ENCODE assay signal across 8 cellular contexts in genomic region chr7:74084722-74085578, GRCh38. TPM values are rescaled to one million over a fixed set of nuclear protein-coding genes. Genes with fewer than 3 reads are reported as not detected.
A peak's percentile ranks its signal among the peaks of the same experiment; 100 is the strongest.
DNase-seq lines count a peak whose midpoint lies in the region; ATAC-seq and TF ChIP-seq lines count a peak whose summit lies in the region.

No MANE protein-coding gene starts in this region.

- DNase-seq in activated T-cell treated with anti-CD3 and anti-CD28 coated beads, Interleukin-2, amount 50 U/mL, for 72 hours = no peak
- DNase-seq in activated T-cell treated with anti-CD3 and anti-CD28 coated beads for 4 hours (no peak), astrocyte of the cerebellum (ENCODE audit: low read depth) (no peak), left lung (no peak), upper lobe of left lung (peak in 1 of 2 donors; percentile 57), NCI-H146 (lab: John Stamatoyannopoulos, UW) (no peak)
- no peak for DNase-seq in stimulated activated CD4-positive, alpha-beta T cell treated with anti-CD3 and anti-CD28 coated beads, Interleukin-4, amount 100 ng/mL, for 24 hours

- peak overlapping the region; percentile 91 to 92 for H3K4me3 Mint-ChIP-seq in activated T-cell treated with anti-CD3 and anti-CD28 coated beads, Interleukin-2, amount 50 U/mL, for 72 hours

- 74 to 78% methylated on average over 4 to 6 of the region's 6 CpGs for WGBS in upper lobe of left lung, 2 donors

- TF ChIP-seq EP300 in upper lobe of left lung (IDR thresholded peaks at IDR 0.05) = no peak

- intact Hi-C loops in left lung (cut with DNase I) = no loop called here

- H3K27me3 ChIP-seq in left lung (no peaks in the 10 kb centered on the region), upper lobe of left lung (no peaks in the 10 kb centered on the region)

- H3K4me1 Mint-ChIP-seq in activated T-cell treated with anti-CD3 and anti-CD28 coated beads, Interleukin-2, amount 50 U/mL, for 72 hours (ENCODE audit: low read depth) = peaks cover 14% of the 10 kb centered on the region

- peak overlapping the region; percentile 12 for H3K27ac Mint-ChIP-seq in activated T-cell treated with anti-CD3 and anti-CD28 coated beads, Interleukin-2, amount 50 U/mL, for 72 hours

- in situ Hi-C loops in astrocyte of the cerebellum (cut with HindIII; ENCODE audit: low sequenced_read_pairs) = loop anchor here (5.0 kb wide), 1 partner anchor 92 kb away; no protein-coding TSS in a partner anchor

- H3K4me1 ChIP-seq in left lung (peaks cover 16 to 23% of the 10 kb centered on the region in 2 donors), upper lobe of left lung (peaks cover 13 to 25% (median 17%) of the 10 kb centered on the region in 4 donors)

- no peaks in the 10 kb centered on the region for H3K9me3 Mint-ChIP-seq in activated T-cell treated with anti-CD3 and anti-CD28 coated beads, Interleukin-2, amount 50 U/mL, for 72 hours

- TF ChIP-seq CTCF in astrocyte of the cerebellum (IDR thresholded peaks at IDR 0.05; ENCODE audit: low read depth, low read length, missing control alignments) (no peak), left lung (IDR thresholded peaks at IDR 0.05) (no peak), upper lobe of left lung (IDR thresholded peaks at IDR 0.05) (no peak)

- H3K36me3 ChIP-seq in left lung (peaks cover 0 to 26% of the 10 kb centered on the region in 2 donors), upper lobe of left lung (no peaks in the 10 kb centered on the region)

- peak overlapping the region; percentile 1 to 58 for H3K27ac ChIP-seq in left lung
- peak overlapping the region in 3 of 4 donors; percentile 11 to 79 (median 43) for H3K27ac ChIP-seq in upper lobe of left lung

- TF ChIP-seq POLR2A in upper lobe of left lung (IDR thresholded peaks at IDR 0.05) = no peak

- H3K9me3 ChIP-seq in left lung (no peaks in the 10 kb centered on the region), upper lobe of left lung (no peaks in the 10 kb centered on the region)

- ATAC-seq in activated T-cell treated with anti-CD3 and anti-CD28 coated beads, Interleukin-2, amount 50 U/mL, for 72 hours (replicated peaks in 1 of 2) = no peak
- ATAC-seq in left lung = peak; percentile 26
- ATAC-seq in upper lobe of left lung (ENCODE audit: low FRiP score in 2 of 2) = no peak
- ATAC-seq in HG03457 (IDR thresholded peaks at IDR 0.05; ENCODE audit: unreplicated experiment) = no peak

- peaks cover 0 to 10% of the 10 kb centered on the region in 2 donors for H3K36me3 Mint-ChIP-seq in activated T-cell treated with anti-CD3 and anti-CD28 coated beads, Interleukin-2, amount 50 U/mL, for 72 hours (ENCODE audit: insufficient read depth in 2 of 2)

- H3K4me3 ChIP-seq in astrocyte of the cerebellum (ENCODE audit: low read depth, low read length) = peak overlapping the region; percentile 63
- H3K4me3 ChIP-seq in left lung = peak overlapping the region; percentile 64 to 82
- peak overlapping the region; percentile 89 to 98 (median 92) for H3K4me3 ChIP-seq in upper lobe of left lung

- H3K27me3 Mint-ChIP-seq in activated T-cell treated with anti-CD3 and anti-CD28 coated beads, Interleukin-2, amount 50 U/mL, for 72 hours (ENCODE audit: low read depth) = no peaks in the 10 kb centered on the region

RNA-seq across cellular contexts. Expression of gene LIMK1, which starts 1.3 kb away (rescaled TPM):
- total RNA-seq in activated T-cell treated with anti-CD3 and anti-CD28 coated beads, Interleukin-2, amount 50 U/mL, for 72 hours = 10 to 100 TPM; 18.8 to 22.3 TPM
- total RNA-seq in left lung (10 to 100 TPM; 40.8 to 47.2 TPM), upper lobe of left lung (10 to 100 TPM; 15.9 to 51.9 (median 33.0) TPM)

RNA-seq across cellular contexts. Expression of gene ELN, which starts 57.0 kb away (rescaled TPM):
- total RNA-seq in activated T-cell treated with anti-CD3 and anti-CD28 coated beads, Interleukin-2, amount 50 U/mL, for 72 hours = not detected
- 100 to 1,000 TPM; 202 to 673 TPM for total RNA-seq in left lung
- total RNA-seq in upper lobe of left lung = 100 to 1,000 TPM in 5 of 6 donors, 10 to 100 TPM in 1; 24.4 to 582 (median 229) TPM

Comparison
In these comparisons a context has a peak if more than half of its experiments do, and no peak if none do; other contexts are left out.
1. RNA of gene ELN, which starts 57.0 kb away (total RNA-seq): 202 to 673 TPM in left lung and 24.4 to 582 TPM in upper lobe of left lung; not detected in activated T-cell treated with anti-CD3 and anti-CD28 coated beads, Interleukin-2, amount 50 U/mL, for 72 hours; every median in the first group is over 10 times any median in the second.
2. Peak in every context shown above with its lines, with median percentiles within 50 percentile points of each other: H3K4me3 ChIP-seq.